Comparison of ENCODE assay signal across 14 cellular contexts in genomic region chr12:68572650-68573049, GRCh38.
"Had no signal": no experiment of that assay in that cellular context is flagged by ENCODE, and none has a peak within 500 bp of the region (broad histone marks: within the 10 kb centered on the region; RNA-seq: fewer than 3 reads in every experiment).

No MANE protein-coding gene starts in this region.

- DNase-seq: activated B cell treated with CpG ODN at 0.5 μM for 24 hours; activated CD4-positive, alpha-beta T cell treated with anti-CD3 and anti-CD28 coated beads, Interleukin-2, amount 10 ng/mL, durations not matched to agents 24 days and 14 days; activated naive CD8-positive, alpha-beta T cell treated with anti-CD3 and anti-CD28 coated beads for 36 hours; aorta; dermis blood vessel endothelial cell; effector memory CD8-positive, alpha-beta T cell; gastrocnemius medialis; heart left ventricle; stimulated activated CD4-positive, alpha-beta T cell treated with anti-CD3 and anti-CD28 coated beads, Interleukin-12 subunit alpha, Interleukin-12 subunit beta, amount 100 ng/mL, for 4 hours; stimulated activated CD4-positive, alpha-beta T cell treated with anti-CD3 and anti-CD28 coated beads, Interleukin-2, amount 100 ng/mL, for 24 hours; T-helper 2 cell had no signal

- H3K4me1 Mint-ChIP-seq: activated B cell treated with CpG ODN at 0.5 μM for 24 hours had no signal

- H3K4me3 Mint-ChIP-seq: activated B cell treated with CpG ODN at 0.5 μM for 24 hours; activated CD4-positive, alpha-beta T cell treated with anti-CD3 and anti-CD28 coated beads, Interleukin-2, amount 10 ng/mL, durations not matched to agents 24 days and 14 days; activated naive CD8-positive, alpha-beta T cell treated with anti-CD3 and anti-CD28 coated beads for 36 hours; effector memory CD8-positive, alpha-beta T cell; stimulated activated effector memory CD8-positive, alpha-beta T cell treated with anti-CD3 and anti-CD28 coated beads, Interleukin-12 subunit alpha, Interleukin-12 subunit beta, amount 100 ng/mL, for 72 hours had no signal

- H3K27me3 ChIP-seq: gastrocnemius medialis, heart left ventricle had no signal

- H3K27me3 Mint-ChIP-seq: activated B cell treated with CpG ODN at 0.5 μM for 24 hours; activated CD4-positive, alpha-beta T cell treated with anti-CD3 and anti-CD28 coated beads, Interleukin-2, amount 10 ng/mL, durations not matched to agents 24 days and 14 days; activated naive CD8-positive, alpha-beta T cell treated with anti-CD3 and anti-CD28 coated beads for 36 hours; effector memory CD8-positive, alpha-beta T cell had no signal

- H3K27ac Mint-ChIP-seq: activated B cell treated with CpG ODN at 0.5 μM for 24 hours; activated CD4-positive, alpha-beta T cell treated with anti-CD3 and anti-CD28 coated beads, Interleukin-2, amount 10 ng/mL, durations not matched to agents 24 days and 14 days; activated naive CD8-positive, alpha-beta T cell treated with anti-CD3 and anti-CD28 coated beads for 36 hours; stimulated activated effector memory CD8-positive, alpha-beta T cell treated with anti-CD3 and anti-CD28 coated beads, Interleukin-12 subunit alpha, Interleukin-12 subunit beta, amount 100 ng/mL, for 72 hours had no signal

- H3K4me3 ChIP-seq: gastrocnemius medialis, heart left ventricle, lung, thoracic aorta had no signal

- H3K36me3 Mint-ChIP-seq: activated naive CD8-positive, alpha-beta T cell treated with anti-CD3 and anti-CD28 coated beads for 36 hours; stimulated activated effector memory CD8-positive, alpha-beta T cell treated with anti-CD3 and anti-CD28 coated beads, Interleukin-12 subunit alpha, Interleukin-12 subunit beta, amount 100 ng/mL, for 72 hours had no signal

- H3K27ac ChIP-seq: gastrocnemius medialis, heart left ventricle, thoracic aorta had no signal

- ATAC-seq: effector memory CD8-positive, alpha-beta T cell; gastrocnemius medialis; heart left ventricle; stimulated activated effector memory CD8-positive, alpha-beta T cell treated with anti-CD3 and anti-CD28 coated beads, Interleukin-12 subunit alpha, Interleukin-12 subunit beta, amount 100 ng/mL, for 72 hours had no signal

- H3K4me1 ChIP-seq: gastrocnemius medialis had no signal

- H3K9me3 ChIP-seq: gastrocnemius medialis, heart left ventricle, thoracic aorta had no signal

- H3K9me3 Mint-ChIP-seq: activated B cell treated with CpG ODN at 0.5 μM for 24 hours; activated naive CD8-positive, alpha-beta T cell treated with anti-CD3 and anti-CD28 coated beads for 36 hours; effector memory CD8-positive, alpha-beta T cell; stimulated activated effector memory CD8-positive, alpha-beta T cell treated with anti-CD3 and anti-CD28 coated beads, Interleukin-12 subunit alpha, Interleukin-12 subunit beta, amount 100 ng/mL, for 72 hours had no signal

- H3K36me3 ChIP-seq: gastrocnemius medialis, heart left ventricle, thoracic aorta had no signal
